10 cellular contexts compared by ENCODE assay signal in the genomic region with DNA sequence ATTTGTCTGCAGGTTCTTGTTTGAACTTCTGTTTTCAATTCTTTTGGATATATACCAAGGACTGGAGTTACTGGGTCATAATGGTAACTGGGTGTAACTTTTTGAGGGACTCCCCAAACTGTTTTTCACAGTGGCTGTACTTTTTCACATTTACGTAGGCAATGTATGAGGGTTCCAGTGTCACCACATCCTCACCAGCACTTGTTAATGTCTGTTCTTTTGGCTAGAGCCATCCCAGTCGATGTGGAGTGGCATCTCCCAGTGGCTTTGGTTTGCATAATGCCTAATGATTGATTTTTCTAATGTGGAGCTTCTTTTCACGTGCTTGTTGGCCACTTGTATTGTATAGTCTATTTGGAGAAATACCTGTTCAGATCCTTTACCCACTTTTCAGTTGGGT.
"Had no signal": no experiment of that assay in that cellular context is flagged by ENCODE, and none has a peak within 500 bp of the region (broad histone marks: within the 10 kb centered on the region; RNA-seq: fewer than 3 reads in every experiment).

No MANE protein-coding gene starts in this region.

- H3K9ac ChIP-seq: GM23248 had no signal

- H3K4me3 ChIP-seq: GM23248, K562 had no signal

- H3K27ac Mint-ChIP-seq: H9, HFFc6 had no signal

- H3K4me3 Mint-ChIP-seq: H9, HFFc6 had no signal

- ATAC-seq: K562 had no signal

- DNase-seq: GM23248, GOT3, H9, HCEC 1CT, HFFc6, IMR-90, KG1 had no signal

- H3K9me3 Mint-ChIP-seq: H9, HFFc6 had no signal

- FAIRE-seq: H54, HTR-8/SVneo, K562 had no signal

- H3K27ac ChIP-seq: GM23248 had no signal

- H2AFZ ChIP-seq: GM23248 had no signal
